ENCODE assay signal across 8 cellular contexts in the genomic region with DNA sequence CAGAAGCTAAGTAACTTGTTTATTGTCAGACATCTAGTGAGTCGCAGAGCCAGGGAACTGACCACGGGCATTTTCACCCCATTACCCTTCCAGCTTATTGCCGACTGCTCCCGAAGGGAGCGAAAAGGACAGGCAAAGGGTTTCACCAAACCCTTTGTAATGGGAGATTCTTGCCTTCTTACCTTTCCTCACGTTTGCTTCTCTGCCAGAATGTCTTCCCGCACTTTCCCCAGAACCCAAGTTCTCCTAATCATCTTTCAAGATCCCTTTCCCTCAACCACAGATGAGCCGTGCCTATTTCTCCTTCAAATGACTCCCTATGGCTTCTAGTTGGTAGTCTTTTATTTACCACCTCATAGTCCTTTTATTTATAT. TPM values are rescaled to one million over a fixed set of nuclear protein-coding genes. Genes with fewer than 3 reads are reported as not detected.
DNase-seq lines count a peak whose midpoint lies in the region; ATAC-seq, FAIRE-seq and TF ChIP-seq lines count a peak whose summit lies in the region.

No MANE protein-coding gene starts in this region.

- peaks cover 4% of the 10 kb centered on the region for H4K20me1 ChIP-seq in keratinocyte (ENCODE audit: control insufficient read depth, extremely low read depth, insufficient read depth, low read length)

- H3K4me1 ChIP-seq in keratinocyte (ENCODE audit: control insufficient read depth, extremely low read depth, insufficient read depth, low read length): peaks cover 15% of the 10 kb centered on the region

- no peaks in the 10 kb centered on the region for H3K9me3 ChIP-seq in keratinocyte (ENCODE audit: control insufficient read depth, low read depth, low read length)

- POLR2A ChIA-PET in activated naive CD8-positive, alpha-beta T cell treated with anti-CD3 and anti-CD28 coated beads, Interleukin-2, amount 10 ng/mL, durations not matched to agents 7 days and 5 days (lab: Charles Lee): interaction anchor here (0.7 to 2.4 kb wide), 5 partner anchors 7 to 511 kb away, joined by 3 to 31 read pairs (median 4); partner anchors contain the start of genes NOA1, PAICS, POLR2B and PPAT

- H3K9me3 Mint-ChIP-seq in activated naive CD4-positive, alpha-beta T cell treated with anti-CD3 and anti-CD28 coated beads, Interleukin-2, amount 50 U/mL, for 24 hours: no peaks in the 10 kb centered on the region
- no peaks in the 10 kb centered on the region for H3K9me3 Mint-ChIP-seq in activated naive CD8-positive, alpha-beta T cell treated with anti-CD3 and anti-CD28 coated beads, Interleukin-2, amount 10 ng/mL, durations not matched to agents 7 days and 5 days

- dilution Hi-C loops in keratinocyte (cut with MboI; ENCODE audit: extremely low pct_ligation_motif_present, low sequenced_read_pairs): no loop called here

- H3K27ac Mint-ChIP-seq in activated naive CD4-positive, alpha-beta T cell treated with anti-CD3 and anti-CD28 coated beads, Interleukin-2, amount 50 U/mL, for 24 hours: peak overlapping the region; percentile 98
- H3K27ac Mint-ChIP-seq in activated naive CD8-positive, alpha-beta T cell treated with anti-CD3 and anti-CD28 coated beads, Interleukin-2, amount 10 ng/mL, durations not matched to agents 7 days and 5 days: peak overlapping the region; percentile 96

- no peaks in the 10 kb centered on the region for H3K27me3 Mint-ChIP-seq in activated naive CD4-positive, alpha-beta T cell treated with anti-CD3 and anti-CD28 coated beads, Interleukin-2, amount 50 U/mL, for 24 hours
- H3K27me3 Mint-ChIP-seq in activated naive CD8-positive, alpha-beta T cell treated with anti-CD3 and anti-CD28 coated beads, Interleukin-2, amount 10 ng/mL, durations not matched to agents 7 days and 5 days: no peaks in the 10 kb centered on the region

- H3K27me3 ChIP-seq in keratinocyte (ENCODE audit: control insufficient read depth, extremely low read depth, insufficient read depth, low read length): no peaks in the 10 kb centered on the region

- H3K36me3 Mint-ChIP-seq in activated naive CD4-positive, alpha-beta T cell treated with anti-CD3 and anti-CD28 coated beads, Interleukin-2, amount 50 U/mL, for 24 hours: peaks cover 19% of the 10 kb centered on the region
- H3K36me3 Mint-ChIP-seq in activated naive CD8-positive, alpha-beta T cell treated with anti-CD3 and anti-CD28 coated beads, Interleukin-2, amount 10 ng/mL, durations not matched to agents 7 days and 5 days: peaks cover 14% of the 10 kb centered on the region

- H2AFZ ChIP-seq in keratinocyte (ENCODE audit: control insufficient read depth, low read length): peak overlapping the region; percentile 59

- H3K9me1 ChIP-seq in keratinocyte (ENCODE audit: control insufficient read depth, extremely low read depth, insufficient read depth, low read length): no peaks in the 10 kb centered on the region

- H3K4me3 Mint-ChIP-seq in activated naive CD4-positive, alpha-beta T cell treated with anti-CD3 and anti-CD28 coated beads, Interleukin-2, amount 50 U/mL, for 24 hours: peak overlapping the region; percentile 98
- peak overlapping the region; percentile 94 for H3K4me3 Mint-ChIP-seq in activated naive CD8-positive, alpha-beta T cell treated with anti-CD3 and anti-CD28 coated beads, Interleukin-2, amount 10 ng/mL, durations not matched to agents 7 days and 5 days

- DNase-seq in activated naive CD4-positive, alpha-beta T cell treated with Interleukin-2 at 50 U/mL for 16 hours: no peak
- no peak for DNase-seq in activated naive CD8-positive, alpha-beta T cell treated with anti-CD3 and anti-CD28 coated beads, Interleukin-2, amount 10 ng/mL, durations not matched to agents 7 days and 5 days
- DNase-seq in keratinocyte (ENCODE audit: low read depth, low spot score) (no peak), middle frontal gyrus (ENCODE audit: extremely low spot score, low spot score) (no peak)

- H3K4me2 ChIP-seq in keratinocyte (ENCODE audit: control insufficient read depth, extremely low read depth, insufficient read depth, low read depth, low read length): peak overlapping the region; percentile 87

- no peak for ATAC-seq in activated naive CD8-positive, alpha-beta T cell treated with anti-CD3 and anti-CD28 coated beads, Interleukin-2, amount 10 ng/mL, durations not matched to agents 7 days and 5 days (ENCODE audit: low read depth)
- no peak for ATAC-seq in GM19023 (IDR thresholded peaks at IDR 0.05; ENCODE audit: unreplicated experiment)
- no peak for ATAC-seq in HG02642 (IDR thresholded peaks at IDR 0.05; ENCODE audit: poor library complexity, unreplicated experiment)

- H3K79me2 ChIP-seq in keratinocyte (ENCODE audit: control insufficient read depth, insufficient read depth, low read length): peaks cover 71% of the 10 kb centered on the region

- peak overlapping the region; percentile 79 to 99 (median 90) for H3K4me3 ChIP-seq in keratinocyte (ENCODE audit: control insufficient read depth in 2 of 3, extremely low read depth in 1 of 3, insufficient read depth in 2 of 3, low read depth in 1 of 3, low read length in 3 of 3)

- H3K36me3 ChIP-seq in keratinocyte (ENCODE audit: control insufficient read depth in 2 of 2, extremely low read depth in 1 of 2, insufficient read depth in 2 of 2, low read length in 2 of 2): peaks cover 2 to 4% of the 10 kb centered on the region in 2 experiments

- H3K27ac ChIP-seq in keratinocyte (ENCODE audit: control insufficient read depth, insufficient read depth, low read length): peak overlapping the region; percentile 99
- H3K27ac ChIP-seq in temporal lobe (ENCODE audit: low read depth, low read length): peak overlapping the region; percentile 75

- peaks cover 69% of the 10 kb centered on the region for H3K4me1 Mint-ChIP-seq in activated naive CD4-positive, alpha-beta T cell treated with anti-CD3 and anti-CD28 coated beads, Interleukin-2, amount 50 U/mL, for 24 hours
- H3K4me1 Mint-ChIP-seq in activated naive CD8-positive, alpha-beta T cell treated with anti-CD3 and anti-CD28 coated beads, Interleukin-2, amount 10 ng/mL, durations not matched to agents 7 days and 5 days: peaks cover 42% of the 10 kb centered on the region

- FAIRE-seq in keratinocyte (lab: Jason Lieb, UNC): no peak

- TF ChIP-seq CTCF in keratinocyte (optimal IDR thresholded peaks at IDR 0.05 in 1 of 3, IDR thresholded peaks at IDR 0.05 in 1 of 3, conservative IDR thresholded peaks at IDR 0.05 in 1 of 3; ENCODE audit: extremely low read depth in 1 of 3, insufficient read depth in 2 of 3, low read length in 3 of 3): no peak

- peak overlapping the region; percentile 99 for H3K9ac ChIP-seq in keratinocyte (ENCODE audit: control insufficient read depth, extremely low read depth, insufficient read depth, low read length)

RNA-seq across cellular contexts. Expression of gene SRP72, which starts 0.5 kb away (rescaled TPM):
- total RNA-seq in activated naive CD8-positive, alpha-beta T cell treated with anti-CD3 and anti-CD28 coated beads, Interleukin-2, amount 10 ng/mL, durations not matched to agents 7 days and 5 days: 100 to 1,000 TPM; 123 to 124 TPM
- polyA plus RNA-seq in keratinocyte: 83.6 to 195 TPM (median 126 TPM) in 3 replicates
- polyA plus RNA-seq in keratinocyte (2011; ENCODE audit: low read depth): 123 TPM
- polyA plus RNA-seq in keratinocyte (2011; cell fraction: cytosol; rRNA removed): 90.1 and 142 TPM in 2 replicates
- polyA plus RNA-seq in keratinocyte (2011; cell fraction: nucleus; rRNA removed): 78.3 and 91.3 TPM in 2 replicates
- 81.7 and 135 TPM in 2 replicates for polyA plus RNA-seq in keratinocyte (2012; ENCODE audit: low replicate concordance)
- 36.7 to 314 TPM (median 119 TPM) in 3 replicates for polyA minus RNA-seq in keratinocyte
- polyA minus RNA-seq in keratinocyte (2011; cell fraction: cytosol; rRNA and poly(A)+ RNA removed): 218 TPM
- 36.8 and 68.7 TPM in 2 replicates for polyA minus RNA-seq in keratinocyte (2011; cell fraction: nucleus; rRNA and poly(A)+ RNA removed)
- total RNA-seq in temporal lobe: 46.5 TPM

RNA-seq across cellular contexts. Expression of gene PAICS, which starts 30.8 kb away (rescaled TPM):
- 100 to 1,000 TPM; 120 to 125 TPM for total RNA-seq in activated naive CD8-positive, alpha-beta T cell treated with anti-CD3 and anti-CD28 coated beads, Interleukin-2, amount 10 ng/mL, durations not matched to agents 7 days and 5 days
- 97.6 to 194 TPM (median 131 TPM) in 3 replicates for polyA plus RNA-seq in keratinocyte
- polyA plus RNA-seq in keratinocyte (2011; ENCODE audit: low read depth): 38.4 TPM
- 76.1 and 142 TPM in 2 replicates for polyA plus RNA-seq in keratinocyte (2011; cell fraction: cytosol; rRNA removed)
- 80.1 and 98.8 TPM in 2 replicates for polyA plus RNA-seq in keratinocyte (2011; cell fraction: nucleus; rRNA removed)
- 60.4 and 120 TPM in 2 replicates for polyA plus RNA-seq in keratinocyte (2012; ENCODE audit: low replicate concordance)
- polyA minus RNA-seq in keratinocyte: 41.3 to 94.1 TPM (median 46.2 TPM) in 3 replicates
- 28.6 TPM for polyA minus RNA-seq in keratinocyte (2011; cell fraction: cytosol; rRNA and poly(A)+ RNA removed)
- 18.7 and 31.0 TPM in 2 replicates for polyA minus RNA-seq in keratinocyte (2011; cell fraction: nucleus; rRNA and poly(A)+ RNA removed)
- 10.6 TPM for total RNA-seq in temporal lobe

RNA-seq across cellular contexts. Expression of gene PPAT, which starts 31.5 kb away (rescaled TPM):
- 10 to 100 TPM; 20.8 to 22.4 TPM for total RNA-seq in activated naive CD8-positive, alpha-beta T cell treated with anti-CD3 and anti-CD28 coated beads, Interleukin-2, amount 10 ng/mL, durations not matched to agents 7 days and 5 days
- 13.5 to 24.9 TPM (median 15.7 TPM) in 3 replicates for polyA plus RNA-seq in keratinocyte
- polyA plus RNA-seq in keratinocyte (2011; ENCODE audit: low read depth): 5.9 TPM
- 7.0 and 14.1 TPM in 2 replicates for polyA plus RNA-seq in keratinocyte (2011; cell fraction: cytosol; rRNA removed)
- 11.8 and 14.1 TPM in 2 replicates for polyA plus RNA-seq in keratinocyte (2011; cell fraction: nucleus; rRNA removed)
- polyA plus RNA-seq in keratinocyte (2012; ENCODE audit: low replicate concordance): 11.3 and 19.0 TPM in 2 replicates
- 4.2 to 17.1 TPM (median 6.2 TPM) in 3 replicates for polyA minus RNA-seq in keratinocyte
- 7.3 TPM for polyA minus RNA-seq in keratinocyte (2011; cell fraction: cytosol; rRNA and poly(A)+ RNA removed)
- 6.1 and 13.7 TPM in 2 replicates for polyA minus RNA-seq in keratinocyte (2011; cell fraction: nucleus; rRNA and poly(A)+ RNA removed)
- 13.5 TPM for total RNA-seq in temporal lobe

RNA-seq across cellular contexts. Expression of gene ARL9, which starts 38.7 kb away (rescaled TPM):
- total RNA-seq in activated naive CD8-positive, alpha-beta T cell treated with anti-CD3 and anti-CD28 coated beads, Interleukin-2, amount 10 ng/mL, durations not matched to agents 7 days and 5 days: under 1 TPM; 0.26 to 0.44 TPM
- polyA plus RNA-seq in keratinocyte: 0.26 to 0.47 TPM (median 0.39 TPM) in 3 replicates
- not detected for polyA plus RNA-seq in keratinocyte (2011; ENCODE audit: low read depth)
- 0.25 and 0.28 TPM in 2 replicates for polyA plus RNA-seq in keratinocyte (2011; cell fraction: cytosol; rRNA removed)
- 0.28 and 0.40 TPM in 2 replicates for polyA plus RNA-seq in keratinocyte (2011; cell fraction: nucleus; rRNA removed)
- polyA plus RNA-seq in keratinocyte (2012; ENCODE audit: low replicate concordance): 0.24 and 0.30 TPM in 2 replicates
- polyA minus RNA-seq in keratinocyte: 0.36 TPM in 1 of 3 replicates, not detected in the others
- polyA minus RNA-seq in keratinocyte (2011; cell fraction: cytosol; rRNA and poly(A)+ RNA removed): not detected
- not detected in 2 replicates for polyA minus RNA-seq in keratinocyte (2011; cell fraction: nucleus; rRNA and poly(A)+ RNA removed)
- total RNA-seq in temporal lobe: 2.0 TPM

Comparison
In these comparisons a context has a peak if more than half of its experiments do, and no peak if none do; other contexts are left out.
1. RNA of gene PAICS, which starts 30.8 kb away (total RNA-seq): 120 to 125 TPM in activated naive CD8-positive, alpha-beta T cell treated with anti-CD3 and anti-CD28 coated beads, Interleukin-2, amount 10 ng/mL, durations not matched to agents 7 days and 5 days; 10.6 TPM in temporal lobe (single experiment); every median in the first group is over 10 times any median in the second.